Comparison of ENCODE assay signal across 8 cellular contexts in the genomic region with DNA sequence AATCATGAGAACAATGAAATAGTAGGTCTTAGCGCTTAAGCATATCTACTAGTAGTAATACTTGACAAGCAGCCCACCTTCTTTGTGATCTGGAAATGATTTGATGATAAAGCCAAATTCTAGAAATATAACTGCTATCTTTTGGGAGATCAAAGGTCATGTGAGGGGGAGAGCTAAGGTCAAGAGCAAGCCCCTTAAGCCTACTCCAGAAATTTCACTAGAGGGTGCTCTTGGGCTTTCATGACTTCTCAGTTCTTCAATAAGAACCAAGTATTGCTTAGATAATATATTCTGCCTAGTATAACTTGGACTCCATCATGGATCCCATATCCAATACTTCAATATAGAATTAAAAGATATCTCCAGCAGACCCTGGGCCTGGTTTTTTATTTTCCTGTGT.
DNase-seq lines count a peak whose midpoint lies in the region; ATAC-seq and TF ChIP-seq lines count a peak whose summit lies in the region.

No MANE protein-coding gene starts in this region.

- DNase-seq in activated naive CD8-positive, alpha-beta T cell treated with anti-CD3 and anti-CD28 coated beads, Interleukin-2, amount 50 U/mL, for 24 hours = no peak
- DNase-seq in activated naive CD8-positive, alpha-beta T cell treated with anti-CD3 and anti-CD28 coated beads for 36 hours = no peak
- peak; percentile 62 for DNase-seq in NCI-H2107 treated with DMSO at 0.1 percent for 48 hours (lab: John Stamatoyannopoulos, UW; ENCODE audit: unreplicated experiment)
- DNase-seq in left ventricle myocardium superior = no peak

- H3K27ac ChIP-seq in VCaP = no peak overlapping the region

- no peaks in the 10 kb centered on the region for H3K27me3 Mint-ChIP-seq in activated naive CD8-positive, alpha-beta T cell treated with anti-CD3 and anti-CD28 coated beads, Interleukin-2, amount 50 U/mL, for 24 hours
- H3K27me3 Mint-ChIP-seq in activated naive CD8-positive, alpha-beta T cell treated with anti-CD3 and anti-CD28 coated beads for 36 hours = no peaks in the 10 kb centered on the region
- no peaks in the 10 kb centered on the region for H3K27me3 Mint-ChIP-seq in stimulated activated memory B cell treated with anti-CD40 and anti-IgM and Interleukin-4, amounts not matched to agents 10 μg/mL and 1 μg/mL and 100 μg/mL, for 72 hours

- peaks cover 5% of the 10 kb centered on the region for H3K4me1 Mint-ChIP-seq in activated naive CD8-positive, alpha-beta T cell treated with anti-CD3 and anti-CD28 coated beads, Interleukin-2, amount 50 U/mL, for 24 hours
- peaks cover 17% of the 10 kb centered on the region for H3K4me1 Mint-ChIP-seq in activated naive CD8-positive, alpha-beta T cell treated with anti-CD3 and anti-CD28 coated beads for 36 hours
- H3K4me1 Mint-ChIP-seq in stimulated activated memory B cell treated with anti-CD40 and anti-IgM and Interleukin-4, amounts not matched to agents 10 μg/mL and 1 μg/mL and 100 μg/mL, for 72 hours = no peaks in the 10 kb centered on the region

- H3K36me3 Mint-ChIP-seq in activated naive CD8-positive, alpha-beta T cell treated with anti-CD3 and anti-CD28 coated beads, Interleukin-2, amount 50 U/mL, for 24 hours (ENCODE audit: low read depth) = no peaks in the 10 kb centered on the region
- no peaks in the 10 kb centered on the region for H3K36me3 Mint-ChIP-seq in activated naive CD8-positive, alpha-beta T cell treated with anti-CD3 and anti-CD28 coated beads for 36 hours
- H3K36me3 Mint-ChIP-seq in stimulated activated memory B cell treated with anti-CD40 and anti-IgM and Interleukin-4, amounts not matched to agents 10 μg/mL and 1 μg/mL and 100 μg/mL, for 72 hours = no peaks in the 10 kb centered on the region

- ATAC-seq in activated naive CD8-positive, alpha-beta T cell treated with anti-CD3 and anti-CD28 coated beads, Interleukin-2, amount 50 U/mL, for 24 hours = peak; percentile 75
- ATAC-seq in HG02678 (IDR thresholded peaks at IDR 0.05; ENCODE audit: unreplicated experiment) = peak; percentile 74
- peak; percentile 70 for ATAC-seq in left ventricle myocardium superior
- peak; percentile 56 for ATAC-seq in stimulated activated memory B cell treated with anti-CD40 and anti-IgM and Interleukin-4, amounts not matched to agents 10 μg/mL and 1 μg/mL and 100 μg/mL, for 72 hours
- ATAC-seq in GM18520 (IDR thresholded peaks at IDR 0.05; ENCODE audit: unreplicated experiment) = no peak

- H3K9me3 Mint-ChIP-seq in activated naive CD8-positive, alpha-beta T cell treated with anti-CD3 and anti-CD28 coated beads, Interleukin-2, amount 50 U/mL, for 24 hours = no peaks in the 10 kb centered on the region
- no peaks in the 10 kb centered on the region for H3K9me3 Mint-ChIP-seq in activated naive CD8-positive, alpha-beta T cell treated with anti-CD3 and anti-CD28 coated beads for 36 hours
- H3K9me3 Mint-ChIP-seq in stimulated activated memory B cell treated with anti-CD40 and anti-IgM and Interleukin-4, amounts not matched to agents 10 μg/mL and 1 μg/mL and 100 μg/mL, for 72 hours = no peaks in the 10 kb centered on the region

- intact Hi-C loops in left ventricle myocardium superior (cut with micrococcal nuclease) = loop anchor here (5.0 to 10.0 kb wide), 3 partner anchors 257 to 453 kb away; no protein-coding TSS in a partner anchor

- no peak overlapping the region for H3K4me3 Mint-ChIP-seq in activated naive CD8-positive, alpha-beta T cell treated with anti-CD3 and anti-CD28 coated beads, Interleukin-2, amount 50 U/mL, for 24 hours
- no peak overlapping the region for H3K4me3 Mint-ChIP-seq in activated naive CD8-positive, alpha-beta T cell treated with anti-CD3 and anti-CD28 coated beads for 36 hours
- H3K4me3 Mint-ChIP-seq in stimulated activated memory B cell treated with anti-CD40 and anti-IgM and Interleukin-4, amounts not matched to agents 10 μg/mL and 1 μg/mL and 100 μg/mL, for 72 hours = no peak overlapping the region

- peak; percentile 83 for TF ChIP-seq CTCF in VCaP (conservative IDR thresholded peaks at IDR 0.05)

- H3K27ac Mint-ChIP-seq in activated naive CD8-positive, alpha-beta T cell treated with anti-CD3 and anti-CD28 coated beads, Interleukin-2, amount 50 U/mL, for 24 hours = no peak overlapping the region
- no peak overlapping the region for H3K27ac Mint-ChIP-seq in activated naive CD8-positive, alpha-beta T cell treated with anti-CD3 and anti-CD28 coated beads for 36 hours
- H3K27ac Mint-ChIP-seq in stimulated activated memory B cell treated with anti-CD40 and anti-IgM and Interleukin-4, amounts not matched to agents 10 μg/mL and 1 μg/mL and 100 μg/mL, for 72 hours = no peak overlapping the region
